In genomic region chr9:21679432-21679831, GRCh38 we compare ENCODE assay signal across 26 cellular contexts.
DNase-seq lines count a peak whose midpoint lies in the region; ATAC-seq, FAIRE-seq and TF ChIP-seq lines count a peak whose summit lies in the region.
"Had no signal": no experiment of that assay in that cellular context is flagged by ENCODE, and none has a peak within 500 bp of the region (broad histone marks: within the 10 kb centered on the region; RNA-seq: fewer than 3 reads in every experiment).

No MANE protein-coding gene starts in this region.

- H3K9ac ChIP-seq in adipocyte (ENCODE audit: low read length): peak overlapping the region; percentile 37

- no peak for TF ChIP-seq EP300 in A549 (IDR thresholded peaks at IDR 0.05)

- H3K9me3 ChIP-seq in A549: no peaks in the 10 kb centered on the region
- no peaks in the 10 kb centered on the region for H3K9me3 ChIP-seq in adipocyte (ENCODE audit: control insufficient read depth, low read length)
- H3K9me3 ChIP-seq in thyroid gland: no peaks in the 10 kb centered on the region
- H3K9me3 ChIP-seq: pancreas had no signal

- TF ChIP-seq CTCF in A549 (IDR thresholded peaks at IDR 0.05): no peak
- TF ChIP-seq CTCF in HFFc6 (IDR thresholded peaks at IDR 0.05): no peak
- TF ChIP-seq CTCF in fibroblast of villous mesenchyme (IDR thresholded peaks at IDR 0.05; ENCODE audit: insufficient read depth, low read depth, low read length): no peak
- TF ChIP-seq CTCF in thyroid gland (IDR thresholded peaks at IDR 0.05): no peak

- CTCF ChIA-PET in A549 (lab: Yijun Ruan, JAX): no interaction called here

- no peak for TF ChIP-seq RAD21 in A549 (conservative IDR thresholded peaks at IDR 0.05 in 1 of 2, IDR thresholded peaks at IDR 0.05 in 1 of 2)

- 0% methylated on average over 1 of the region's 1 CpG for WGBS in A549 (ENCODE audit: missing lambda C conversion rate)
- WGBS in thyroid gland, 2 donors: 56 to 87% methylated on average over 1 of the region's 1 CpG

- no peaks in the 10 kb centered on the region for H3K27me3 Mint-ChIP-seq in HFFc6 (ENCODE audit: insufficient read depth)

- H3K27me3 ChIP-seq in adipocyte (replicated peaks; ENCODE audit: control insufficient read depth, insufficient read depth, low read length) (no peaks in the 10 kb centered on the region), thyroid gland (no peaks in the 10 kb centered on the region)

- DNase-seq in A549 (ENCODE audit: low read depth in 1 of 2, low spot score in 1 of 2) (peak in 1 of 2 experiments; percentile 64), HFFc6 (no peak), adipocyte (ENCODE audit: low read depth) (peak; percentile 44), fibroblast of villous mesenchyme (ENCODE audit: low read depth) (peak; percentile 36), NCI-H226 (no peak), thyroid gland (no peak)
- DNase-seq: ACHN; activated CD4-positive, alpha-beta T cell treated with anti-CD3 and anti-CD28 coated beads, Interleukin-2, amount 10 ng/mL, durations not matched to agents 7 days and 5 days; DMS153; GOT3; KG1; natural killer cell; NCI-H1048; NCI-H2081; NCI-H510A treated with DMSO at 0.1 percent for 48 hours; pancreas; right cardiac atrium; SIG-M5; stimulated activated CD4-positive, alpha-beta T cell treated with anti-CD3 and anti-CD28 coated beads, Interleukin-15, amount 100 ng/mL, for 24 hours had no signal

- peak; percentile 89 for FAIRE-seq in A549 (lab: Jason Lieb, UNC)
- FAIRE-seq: bronchial epithelial cell, GM12892, GM19239 had no signal

- H3K9me3 Mint-ChIP-seq in HFFc6: no peaks in the 10 kb centered on the region
- H3K9me3 Mint-ChIP-seq: activated CD4-positive, alpha-beta T cell treated with anti-CD3 and anti-CD28 coated beads, Interleukin-2, amount 10 ng/mL, durations not matched to agents 7 days and 5 days; activated T-helper 17 cell treated with anti-CD3 and anti-CD28 coated beads, Interleukin-2, amount 50 U/mL, for 72 hours; natural killer cell had no signal

- H3K4me3 ChIP-seq in A549 (no peak overlapping the region), adipocyte (ENCODE audit: low read length) (no peak overlapping the region), fibroblast of villous mesenchyme (ENCODE audit: low read depth, low read length) (no peak overlapping the region), thyroid gland (replicated peaks in 1 of 3) (no peak overlapping the region)
- H3K4me3 ChIP-seq: pancreas had no signal

- peaks cover 92% of the 10 kb centered on the region for H3K4me1 Mint-ChIP-seq in HFFc6 (ENCODE audit: low read depth)
- H3K4me1 Mint-ChIP-seq: activated T-helper 17 cell treated with anti-CD3 and anti-CD28 coated beads, Interleukin-2, amount 50 U/mL, for 72 hours; natural killer cell had no signal

- H3K4me2 ChIP-seq in A549: peak overlapping the region; percentile 82

- POLR2A ChIA-PET in A549 (lab: Yijun Ruan, JAX): interaction anchor here (0.9 kb wide), 1 partner anchor 89 kb away, joined by 4 read pairs; no protein-coding TSS in a partner anchor

- TF ChIP-seq POLR2A in A549 (IDR thresholded peaks at IDR 0.05; ENCODE audit: low read length): no peak
- no peak for TF ChIP-seq POLR2A in thyroid gland (IDR thresholded peaks at IDR 0.05)

- peak overlapping the region; percentile 83 for H3K27ac Mint-ChIP-seq in HFFc6
- H3K27ac Mint-ChIP-seq: activated CD4-positive, alpha-beta T cell treated with anti-CD3 and anti-CD28 coated beads, Interleukin-2, amount 10 ng/mL, durations not matched to agents 7 days and 5 days; activated T-helper 17 cell treated with anti-CD3 and anti-CD28 coated beads, Interleukin-2, amount 50 U/mL, for 72 hours; natural killer cell had no signal

- H3K36me3 ChIP-seq in adipocyte (ENCODE audit: control insufficient read depth, insufficient read depth, low read length, severe bottlenecking): no peaks in the 10 kb centered on the region
- no peaks in the 10 kb centered on the region for H3K36me3 ChIP-seq in thyroid gland
- H3K36me3 ChIP-seq: pancreas had no signal

- peak overlapping the region; percentile 94 to 95 for H3K27ac ChIP-seq in A549
- no peak overlapping the region for H3K27ac ChIP-seq in thyroid gland
- H3K27ac ChIP-seq: C4-2B, pancreas had no signal

- peaks cover 4% of the 10 kb centered on the region; the same call in 1 of the 2 replicates for H3K36me3 Mint-ChIP-seq in HFFc6 (ENCODE audit: low read depth)
- H3K36me3 Mint-ChIP-seq: natural killer cell had no signal

- H3K4me3 Mint-ChIP-seq in HFFc6: peak overlapping the region; percentile 5; the same call in 1 of the 2 replicates
- H3K4me3 Mint-ChIP-seq: activated CD4-positive, alpha-beta T cell treated with anti-CD3 and anti-CD28 coated beads, Interleukin-2, amount 10 ng/mL, durations not matched to agents 7 days and 5 days; activated T-helper 17 cell treated with anti-CD3 and anti-CD28 coated beads, Interleukin-2, amount 50 U/mL, for 72 hours; natural killer cell had no signal

- H3K4me1 ChIP-seq in A549 (peaks cover 93% of the 10 kb centered on the region), adipocyte (ENCODE audit: control insufficient read depth, insufficient read depth, low read length) (peaks cover 62% of the 10 kb centered on the region), thyroid gland (no peaks in the 10 kb centered on the region)
- H3K4me1 ChIP-seq: pancreas had no signal

- intact Hi-C loops in thyroid gland (cut with DNase I): no loop called here

- ATAC-seq in A549: no peak
- ATAC-seq in GM19324 (IDR thresholded peaks at IDR 0.05; ENCODE audit: low FRiP score, unreplicated experiment): no peak
- no peak for ATAC-seq in GM21576 (IDR thresholded peaks at IDR 0.05; ENCODE audit: unreplicated experiment)
- ATAC-seq: activated T-helper 17 cell treated with anti-CD3 and anti-CD28 coated beads, Interleukin-2, amount 50 U/mL, for 72 hours; natural killer cell; pancreas had no signal

TF ChIP-seq in A549, 52 proteins besides CTCF, POLR2A, EP300 and RAD21:
- TF ChIP-seq MAZ (IDR thresholded peaks at IDR 0.05; ENCODE audit: borderline replicate concordance, low read depth, low read length): no peak
- TF ChIP-seq KDM1A (IDR thresholded peaks at IDR 0.05; ENCODE audit: low read depth): no peak
- no peak for TF ChIP-seq EHF (CRISPR knock-in tag; IDR thresholded peaks at IDR 0.05)
- TF ChIP-seq JUN (IDR thresholded peaks at IDR 0.05): peak in 1 of 2 experiments; percentile 21; a peak in 1 of 5 replicates
- TF ChIP-seq HOXB5 (CRISPR knock-in tag; IDR thresholded peaks at IDR 0.05): peak; percentile 30; the same call in 1 of the 2 replicates

Comparison
In these comparisons a context has a peak if more than half of its experiments do, and no peak if none do; other contexts are left out.
1. DNase-seq: peak in adipocyte (single experiment) and fibroblast of villous mesenchyme (single experiment); none in HFFc6 (single experiment), NCI-H226 (single experiment) and thyroid gland (0 of 2).
2. H3K27ac ChIP-seq: peak in A549 (2 of 2); none in thyroid gland (0 of 3).